ENCODE assay signal across 7 cellular contexts in genomic region chr16:72308396-72308795, GRCh38.
"Had no signal": no experiment of that assay in that cellular context is flagged by ENCODE, and none has a peak within 500 bp of the region (broad histone marks: within the 10 kb centered on the region; RNA-seq: fewer than 3 reads in every experiment).

No MANE protein-coding gene starts in this region.

- H3K4me1 Mint-ChIP-seq: IgD-negative memory B cell had no signal

- H3K4me2 ChIP-seq: GM23338 had no signal

- H2AFZ ChIP-seq: GM23338 had no signal

- H3K4me3 ChIP-seq: GM23338 had no signal

- DNase-seq: H9, HCEC 1CT, KBM-7 had no signal

- FAIRE-seq: H1, H54 had no signal

- ATAC-seq: GM23338 had no signal

- H3K4me3 Mint-ChIP-seq: GM23338, H9, IgD-negative memory B cell had no signal

- H3K27me3 Mint-ChIP-seq: IgD-negative memory B cell had no signal

- H3K27ac Mint-ChIP-seq: GM23338, H9, IgD-negative memory B cell had no signal
